21 cellular contexts compared by ENCODE assay signal in genomic region chr17:2074919-2075318, GRCh38. TPM values are rescaled to one million over a fixed set of nuclear protein-coding genes. Genes with fewer than 3 reads are reported as not detected.
DNase-seq lines count a peak whose midpoint lies in the region; FAIRE-seq and TF ChIP-seq lines count a peak whose summit lies in the region.
"Had no signal": no experiment of that assay in that cellular context is flagged by ENCODE, and none has a peak within 500 bp of the region (broad histone marks: within the 10 kb centered on the region; RNA-seq: fewer than 3 reads in every experiment).

No MANE protein-coding gene starts in this region.

- H3K36me3 ChIP-seq in BLaER1: peaks cover 41% of the 10 kb centered on the region
- H3K36me3 ChIP-seq in duodenal mucosa (ENCODE audit: control insufficient read depth in 1 of 2, insufficient read depth in 2 of 2, low read length in 2 of 2): peaks cover 14 to 35% of the 10 kb centered on the region in 2 donors
- H3K36me3 ChIP-seq in stomach: peaks cover 4 to 78% (median 64%) of the 10 kb centered on the region in 4 donors
- peaks cover 10% of the 10 kb centered on the region for H3K36me3 ChIP-seq in HAP-1 (replicated peaks)

- H3K36me3 Mint-ChIP-seq in mesothelial cell of epicardium: peaks cover 28% of the 10 kb centered on the region
- peaks cover 16% of the 10 kb centered on the region for H3K36me3 Mint-ChIP-seq in progenitor cell of endocrine pancreas (ENCODE audit: insufficient read depth)

- H3K9me3 ChIP-seq in BLaER1: no peaks in the 10 kb centered on the region
- H3K9me3 ChIP-seq in duodenal mucosa (ENCODE audit: control insufficient read depth in 1 of 2, low read length in 2 of 2): no peaks in the 10 kb centered on the region
- no peaks in the 10 kb centered on the region for H3K9me3 ChIP-seq in stomach
- no peaks in the 10 kb centered on the region for H3K9me3 ChIP-seq in HAP-1
- H3K9me3 ChIP-seq: A549 had no signal

- no peaks in the 10 kb centered on the region for H4K20me1 ChIP-seq in BLaER1

- H3K4me1 Mint-ChIP-seq in mesothelial cell of epicardium (peaks cover 52% of the 10 kb centered on the region), progenitor cell of endocrine pancreas (ENCODE audit: low read depth) (no peaks in the 10 kb centered on the region)

- no peak overlapping the region for H3K4me3 Mint-ChIP-seq in mesothelial cell of epicardium
- no peak overlapping the region for H3K4me3 Mint-ChIP-seq in progenitor cell of endocrine pancreas (ENCODE audit: low read depth)
- H3K4me3 Mint-ChIP-seq: activated naive CD8-positive, alpha-beta T cell treated with anti-CD3 and anti-CD28 coated beads, Interleukin-2, amount 10 ng/mL, durations not matched to agents 7 days and 5 days; activated T-helper 1 cell treated with anti-CD3 and anti-CD28 coated beads, Interleukin-12 subunit alpha, Interleukin-12 subunit beta, Interleukin-2, Interleukin-4 antibody, amounts not matched to agents 30 ng/mL and 10 ng/mL and 1 ng/mL, durations not matched to agents 14 hours and 24 hours and 36 hours; stimulated activated naive CD8-positive, alpha-beta T cell treated with anti-CD3 and anti-CD28 coated beads, Interleukin-15, Interleukin-2, amounts not matched to agents 100 ng/mL and 50 ng/mL, for 24 hours had no signal

- no peaks in the 10 kb centered on the region for H3K27me3 ChIP-seq in BLaER1
- H3K27me3 ChIP-seq in duodenal mucosa (ENCODE audit: control insufficient read depth in 1 of 2, insufficient read depth in 2 of 2, low read length in 2 of 2): no peaks in the 10 kb centered on the region
- H3K27me3 ChIP-seq in stomach: no peaks in the 10 kb centered on the region
- H3K27me3 ChIP-seq in HAP-1 (ENCODE audit: low read depth): no peaks in the 10 kb centered on the region
- H3K27me3 ChIP-seq: dorsolateral prefrontal cortex had no signal

- H3K4me1 ChIP-seq in BLaER1 (peaks cover 78% of the 10 kb centered on the region), duodenal mucosa (ENCODE audit: control insufficient read depth in 1 of 2, insufficient read depth in 2 of 2, low read length in 2 of 2) (peaks cover 27 to 36% of the 10 kb centered on the region in 2 donors), stomach (peaks cover 0 to 53% (median 29%) of the 10 kb centered on the region in 4 donors), HAP-1 (no peaks in the 10 kb centered on the region)

- H3K4me3 ChIP-seq in BLaER1: no peak overlapping the region
- H3K4me3 ChIP-seq in duodenal mucosa (ENCODE audit: low read depth in 1 of 2, low read length in 2 of 2): no peak overlapping the region
- H3K4me3 ChIP-seq in stomach: no peak overlapping the region
- no peak overlapping the region for H3K4me3 ChIP-seq in HAP-1
- H3K4me3 ChIP-seq: A549, dorsolateral prefrontal cortex had no signal

- no peaks in the 10 kb centered on the region for H3K27me3 Mint-ChIP-seq in mesothelial cell of epicardium (ENCODE audit: low read depth)
- no peaks in the 10 kb centered on the region for H3K27me3 Mint-ChIP-seq in progenitor cell of endocrine pancreas
- H3K27me3 Mint-ChIP-seq: activated naive CD8-positive, alpha-beta T cell treated with anti-CD3 and anti-CD28 coated beads, Interleukin-2, amount 10 ng/mL, durations not matched to agents 7 days and 5 days; stimulated activated naive CD8-positive, alpha-beta T cell treated with anti-CD3 and anti-CD28 coated beads, Interleukin-15, Interleukin-2, amounts not matched to agents 100 ng/mL and 50 ng/mL, for 24 hours had no signal

- in situ Hi-C loops in HAP-1 (cut with MboI; ENCODE audit: low sequenced_read_pairs): no loop called here

- no peak for TF ChIP-seq CTCF in mesothelial cell of epicardium (IDR thresholded peaks at IDR 0.05; ENCODE audit: unreplicated experiment)
- no peak for TF ChIP-seq CTCF in stomach (IDR thresholded peaks at IDR 0.05)
- no peak for TF ChIP-seq CTCF in progenitor cell of endocrine pancreas (IDR thresholded peaks at IDR 0.05; ENCODE audit: unreplicated experiment)

- TF ChIP-seq POLR2A in stomach (IDR thresholded peaks at IDR 0.05): no peak

- H3K27ac Mint-ChIP-seq in mesothelial cell of epicardium (peak overlapping the region; percentile 97), progenitor cell of endocrine pancreas (no peak overlapping the region)
- H3K27ac Mint-ChIP-seq: activated naive CD8-positive, alpha-beta T cell treated with anti-CD3 and anti-CD28 coated beads, Interleukin-2, amount 10 ng/mL, durations not matched to agents 7 days and 5 days; stimulated activated naive CD8-positive, alpha-beta T cell treated with anti-CD3 and anti-CD28 coated beads, Interleukin-15, Interleukin-2, amounts not matched to agents 100 ng/mL and 50 ng/mL, for 24 hours had no signal

- intact Hi-C loops in stomach (cut with DNase I; ENCODE audit: low total_unique reads): no loop called here

- TF ChIP-seq EP300 in stomach (IDR thresholded peaks at IDR 0.05): no peak

- DNase-seq in mesothelial cell of epicardium (ENCODE audit: low spot score in 2 of 2, unreplicated experiment in 2 of 2) (no peak), stomach (no peak), progenitor cell of endocrine pancreas (ENCODE audit: low spot score, unreplicated experiment) (no peak), HTR-8/SVneo (ENCODE audit: insufficient read length, low spot score) (no peak), NCI-H1694 treated with DMSO at 0.1 percent for 48 hours (lab: John Stamatoyannopoulos, UW) (no peak), HAP-1 (ENCODE audit: low spot score in 2 of 2) (no peak)
- DNase-seq: activated naive CD8-positive, alpha-beta T cell treated with anti-CD3 and anti-CD28 coated beads, Interleukin-2, amount 10 ng/mL, durations not matched to agents 7 days and 5 days; DMS153; dorsolateral prefrontal cortex; NCI-H1417 treated with DMSO at 0.1 percent for 48 hours; NCI-H774; nephron progenitor cell; OCI-M1; T-helper 9 cell had no signal

- no peak for FAIRE-seq in HTR-8/SVneo (lab: Jason Lieb, UNC)
- FAIRE-seq: GM12892 had no signal

- peak overlapping the region; percentile 88 for H3K27ac ChIP-seq in BLaER1
- H3K27ac ChIP-seq in duodenal mucosa (ENCODE audit: low read depth, low read length): peak overlapping the region; percentile 15
- peak overlapping the region; percentile 39 to 94 (median 62) for H3K27ac ChIP-seq in stomach
- H3K27ac ChIP-seq: A549 had no signal

- 0 out of 2 replicates have a peak overlapping the region, but pooled peaks have one; percentile 5 for H3K9ac ChIP-seq in BLaER1
- no peak overlapping the region for H3K9ac ChIP-seq in duodenal mucosa (ENCODE audit: low read depth in 1 of 2, low read length in 2 of 2)

- peak overlapping the region; percentile 87 for H3K4me2 ChIP-seq in BLaER1
- H3K4me2 ChIP-seq: A549 had no signal

- H3K9me3 Mint-ChIP-seq in mesothelial cell of epicardium (no peaks in the 10 kb centered on the region), progenitor cell of endocrine pancreas (ENCODE audit: low read depth) (no peaks in the 10 kb centered on the region)
- H3K9me3 Mint-ChIP-seq: activated naive CD8-positive, alpha-beta T cell treated with anti-CD3 and anti-CD28 coated beads, Interleukin-2, amount 10 ng/mL, durations not matched to agents 7 days and 5 days; activated T-helper 1 cell treated with anti-CD3 and anti-CD28 coated beads, Interleukin-12 subunit alpha, Interleukin-12 subunit beta, Interleukin-2, Interleukin-4 antibody, amounts not matched to agents 30 ng/mL and 10 ng/mL and 1 ng/mL, durations not matched to agents 14 hours and 24 hours and 36 hours; brain; nephron progenitor cell; stimulated activated naive CD8-positive, alpha-beta T cell treated with anti-CD3 and anti-CD28 coated beads, Interleukin-15, Interleukin-2, amounts not matched to agents 100 ng/mL and 50 ng/mL, for 24 hours had no signal

- WGBS in stomach, 5 donors: 73 to 88% (median 78%) methylated on average over 9 to 10 of the region's 10 CpGs

RNA-seq across cellular contexts. Expression of gene HIC1, which starts 20.0 kb away (rescaled TPM):
- total RNA-seq in mesothelial cell of epicardium: 97.9 to 99.3 TPM (median 98.9 TPM) in 3 replicates
- total RNA-seq in stomach: 100 to 1,000 TPM in 1 of 5 donors, 10 to 100 TPM in 1, 1 to 10 TPM in 3; 7.6 to 107 (median 9.4) TPM
- polyA plus RNA-seq in stomach: 10 to 100 TPM in 1 of 3 donors, 1 to 10 TPM in 2; 1.5 to 11.2 (median 6.2) TPM
- 0.69 and 0.86 TPM in 2 replicates for total RNA-seq in progenitor cell of endocrine pancreas

RNA-seq across cellular contexts. Expression of gene OVCA2, which starts 33.1 kb away (rescaled TPM):
- total RNA-seq in mesothelial cell of epicardium (17.3 to 24.8 TPM (median 24.5 TPM) in 3 replicates), stomach (10 to 100 TPM in 3 of 5 donors, 1 to 10 TPM in 1, not detected in 1; 3.1 to 31.9 (median 17.3) TPM), progenitor cell of endocrine pancreas (21.9 and 25.4 TPM in 2 replicates)
- 10 to 100 TPM; 60.3 to 83.4 (median 66.7) TPM for polyA plus RNA-seq in stomach

RNA-seq across cellular contexts. Expression of gene DPH1, which starts 45.0 kb away (rescaled TPM):
- total RNA-seq in mesothelial cell of epicardium (63.8 to 74.5 TPM (median 71.2 TPM) in 3 replicates), stomach (100 to 1,000 TPM in 2 of 5 donors, 10 to 100 TPM in 3; 26.1 to 188 (median 95.0) TPM), progenitor cell of endocrine pancreas (39.1 and 44.0 TPM in 2 replicates)
- 10 to 100 TPM; 11.6 to 27.9 (median 17.7) TPM for polyA plus RNA-seq in stomach

RNA-seq across cellular contexts. Expression of gene RTN4RL1, which starts 49.8 kb away (rescaled TPM):
- total RNA-seq in mesothelial cell of epicardium (0.20 to 0.23 TPM (median 0.22 TPM) in 3 replicates), stomach (under 1 TPM in 2 of 5 donors, not detected in 3; 0.58 to 0.92 TPM), progenitor cell of endocrine pancreas (11.1 and 12.4 TPM in 2 replicates)
- under 1 TPM in 2 of 3 donors, not detected in 1; 0.50 to 0.85 TPM for polyA plus RNA-seq in stomach

Comparison
In these comparisons a context has a peak if more than half of its experiments do, and no peak if none do; other contexts are left out.
1. H3K27ac ChIP-seq: peak in every context shown above with its lines; median percentile 88 in BLaER1; 62 in stomach; 15 in duodenal mucosa.